1 cellular context compared by ENCODE assay signal in the genomic region with DNA sequence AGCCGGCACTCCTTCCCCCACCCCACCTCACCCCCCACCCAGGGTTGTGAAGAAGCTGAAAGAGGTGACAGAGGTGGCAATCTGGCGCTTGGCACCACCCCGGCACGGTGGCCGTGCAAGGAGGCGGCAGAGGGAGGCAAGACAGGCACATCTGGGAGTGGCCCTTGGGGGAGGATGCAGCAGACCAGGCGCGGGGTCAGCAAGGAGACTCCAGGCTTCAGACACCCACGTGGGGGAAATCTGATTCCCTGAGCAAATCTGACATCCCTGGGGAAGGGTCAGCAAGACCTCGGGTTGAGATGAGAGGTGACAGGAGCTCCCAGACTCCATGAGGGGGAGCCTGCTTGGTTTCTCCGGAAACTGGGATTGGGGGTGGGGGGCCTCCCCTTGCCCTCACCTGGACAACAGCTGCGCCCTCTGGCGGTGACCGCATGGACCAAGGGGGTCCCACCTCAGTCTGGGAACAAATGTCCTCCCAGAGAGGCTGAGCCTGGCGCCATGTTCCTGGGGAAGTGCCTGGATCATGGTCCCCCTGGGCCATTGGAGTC.
TF ChIP-seq lines count a peak whose summit lies in the region.

No MANE protein-coding gene starts in this region.

TF ChIP-seq in HepG2, 621 proteins besides CTCF, POLR2A, EP300 and RAD21 (continued from another document and continues in another):
- TF ChIP-seq ZNF850 (CRISPR knock-in tag; conservative IDR thresholded peaks at IDR 0.05) (no peak), PRMT3 (CRISPR knock-in tag; IDR thresholded peaks at IDR 0.05; ENCODE audit: borderline replicate concordance, low read depth) (no peak), CENPBD1 (CRISPR knock-in tag; IDR thresholded peaks at IDR 0.05; ENCODE audit: borderline replicate concordance, low read depth) (no peak), MTF1 (CRISPR knock-in tag; IDR thresholded peaks at IDR 0.05) (no peak), ATF7 (IDR thresholded peaks at IDR 0.05) (no peak), ATF7 (CRISPR knock-in tag; IDR thresholded peaks at IDR 0.05) (no peak), ETV5 (CRISPR knock-in tag; IDR thresholded peaks at IDR 0.05; ENCODE audit: borderline replicate concordance) (peak; percentile 71; the same call in 1 of the 2 replicates), BCL6 (CRISPR knock-in tag; IDR thresholded peaks at IDR 0.05) (no peak), TAF1 (CRISPR knock-in tag; IDR thresholded peaks at IDR 0.05) (peak; percentile 7; the same call in 1 of the 2 replicates), HNRNPH1 (optimal IDR thresholded peaks at IDR 0.05; ENCODE audit: low read depth, low read length) (no peak), CENPT (CRISPR knock-in tag; IDR thresholded peaks at IDR 0.05; ENCODE audit: low read depth) (no peak), ZSCAN9 (CRISPR knock-in tag; IDR thresholded peaks at IDR 0.05; ENCODE audit: borderline replicate concordance) (no peak), ZNF317 (CRISPR knock-in tag; IDR thresholded peaks at IDR 0.05) (no peak), SRF (IDR thresholded peaks at IDR 0.05; ENCODE audit: low read depth, low read length) (no peak), YY1 (IDR thresholded peaks at IDR 0.05; ENCODE audit: insufficient read depth, insufficient replicate concordance, low read depth, low read length) (peak; percentile 23), ZNF263 (CRISPR knock-in tag; IDR thresholded peaks at IDR 0.05) (no peak), KMT2B (CRISPR knock-in tag; IDR thresholded peaks at IDR 0.05) (0 out of 2 replicates have a peak, but pooled peaks have one; percentile 23), ZNF510 (CRISPR knock-in tag; IDR thresholded peaks at IDR 0.05; ENCODE audit: low read depth) (no peak), SSRP1 (CRISPR knock-in tag; IDR thresholded peaks at IDR 0.05) (no peak), CEBPB (IDR thresholded peaks at IDR 0.05; ENCODE audit: borderline replicate concordance, low read depth, low read length) (no peak), SP5 (CRISPR knock-in tag; IDR thresholded peaks at IDR 0.05; ENCODE audit: borderline replicate concordance, low read depth) (no peak), RFX5 (IDR thresholded peaks at IDR 0.05; ENCODE audit: low read depth, low read length) (no peak), RXRA (CRISPR knock-in tag; IDR thresholded peaks at IDR 0.05) (no peak), THYN1 (CRISPR knock-in tag; IDR thresholded peaks at IDR 0.05; ENCODE audit: borderline replicate concordance, low read depth) (no peak), PTBP1 (IDR thresholded peaks at IDR 0.05; ENCODE audit: low read depth, low read length, poor library complexity, severe bottlenecking) (no peak), JUN (CRISPR knock-in tag; IDR thresholded peaks at IDR 0.05) (no peak), POLR2G (IDR thresholded peaks at IDR 0.05; ENCODE audit: low read depth, low read length) (no peak), BRD4 (CRISPR knock-in tag; IDR thresholded peaks at IDR 0.05) (no peak), ELF1 (CRISPR knock-in tag; IDR thresholded peaks at IDR 0.05) (0 out of 2 replicates have a peak, but pooled peaks have one; percentile 32), ZNF121 (CRISPR knock-in tag; IDR thresholded peaks at IDR 0.05) (no peak), RARG (CRISPR knock-in tag; IDR thresholded peaks at IDR 0.05; ENCODE audit: low read depth) (no peak), POLR2AphosphoS2 (IDR thresholded peaks at IDR 0.05; ENCODE audit: low read depth, low read length) (no peak), SCMH1 (CRISPR knock-in tag; IDR thresholded peaks at IDR 0.05; ENCODE audit: borderline replicate concordance) (no peak), ZNF331 (CRISPR knock-in tag; IDR thresholded peaks at IDR 0.05) (0 out of 2 replicates have a peak, but pooled peaks have one; percentile 31), SAFB2 (CRISPR knock-in tag; IDR thresholded peaks at IDR 0.05; ENCODE audit: borderline replicate concordance, low read depth) (no peak), EZH2 (conservative IDR thresholded peaks at IDR 0.05; ENCODE audit: low read depth, low read length) (no peak), ZKSCAN5 (CRISPR knock-in tag; IDR thresholded peaks at IDR 0.05) (no peak), KLF11 (CRISPR knock-in tag; IDR thresholded peaks at IDR 0.05) (no peak), U2AF1 (optimal IDR thresholded peaks at IDR 0.05; ENCODE audit: low read depth, low read length) (no peak), ZNF34 (CRISPR knock-in tag; IDR thresholded peaks at IDR 0.05; ENCODE audit: borderline replicate concordance) (no peak), SP4 (CRISPR knock-in tag; IDR thresholded peaks at IDR 0.05) (0 out of 2 replicates have a peak, but pooled peaks have one; percentile 28), ZZZ3 (CRISPR knock-in tag; IDR thresholded peaks at IDR 0.05; ENCODE audit: borderline replicate concordance) (no peak), PATZ1 (CRISPR knock-in tag; IDR thresholded peaks at IDR 0.05) (peak; percentile 96), DMAP1 (CRISPR knock-in tag; IDR thresholded peaks at IDR 0.05) (peak; percentile 31; the same call in 1 of the 2 replicates), ZNF547 (CRISPR knock-in tag; IDR thresholded peaks at IDR 0.05) (0 out of 2 replicates have a peak, but pooled peaks have one; percentile 33)
- TF ChIP-seq, protein P1, sequence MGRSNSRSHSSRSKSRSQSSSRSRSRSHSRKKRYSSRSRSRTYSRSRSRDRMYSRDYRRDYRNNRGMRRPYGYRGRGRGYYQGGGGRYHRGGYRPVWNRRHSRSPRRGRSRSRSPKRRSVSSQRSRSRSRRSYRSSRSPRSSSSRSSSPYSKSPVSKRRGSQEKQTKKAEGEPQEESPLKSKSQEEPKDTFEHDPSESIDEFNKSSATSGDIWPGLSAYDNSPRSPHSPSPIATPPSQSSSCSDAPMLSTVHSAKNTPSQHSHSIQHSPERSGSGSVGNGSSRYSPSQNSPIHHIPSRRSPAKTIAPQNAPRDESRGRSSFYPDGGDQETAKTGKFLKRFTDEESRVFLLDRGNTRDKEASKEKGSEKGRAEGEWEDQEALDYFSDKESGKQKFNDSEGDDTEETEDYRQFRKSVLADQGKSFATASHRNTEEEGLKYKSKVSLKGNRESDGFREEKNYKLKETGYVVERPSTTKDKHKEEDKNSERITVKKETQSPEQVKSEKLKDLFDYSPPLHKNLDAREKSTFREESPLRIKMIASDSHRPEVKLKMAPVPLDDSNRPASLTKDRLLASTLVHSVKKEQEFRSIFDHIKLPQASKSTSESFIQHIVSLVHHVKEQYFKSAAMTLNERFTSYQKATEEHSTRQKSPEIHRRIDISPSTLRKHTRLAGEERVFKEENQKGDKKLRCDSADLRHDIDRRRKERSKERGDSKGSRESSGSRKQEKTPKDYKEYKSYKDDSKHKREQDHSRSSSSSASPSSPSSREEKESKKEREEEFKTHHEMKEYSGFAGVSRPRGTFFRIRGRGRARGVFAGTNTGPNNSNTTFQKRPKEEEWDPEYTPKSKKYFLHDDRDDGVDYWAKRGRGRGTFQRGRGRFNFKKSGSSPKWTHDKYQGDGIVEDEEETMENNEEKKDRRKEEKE (IDR thresholded peaks at IDR 0.05): no peak
- TF ChIP-seq, protein P2, sequence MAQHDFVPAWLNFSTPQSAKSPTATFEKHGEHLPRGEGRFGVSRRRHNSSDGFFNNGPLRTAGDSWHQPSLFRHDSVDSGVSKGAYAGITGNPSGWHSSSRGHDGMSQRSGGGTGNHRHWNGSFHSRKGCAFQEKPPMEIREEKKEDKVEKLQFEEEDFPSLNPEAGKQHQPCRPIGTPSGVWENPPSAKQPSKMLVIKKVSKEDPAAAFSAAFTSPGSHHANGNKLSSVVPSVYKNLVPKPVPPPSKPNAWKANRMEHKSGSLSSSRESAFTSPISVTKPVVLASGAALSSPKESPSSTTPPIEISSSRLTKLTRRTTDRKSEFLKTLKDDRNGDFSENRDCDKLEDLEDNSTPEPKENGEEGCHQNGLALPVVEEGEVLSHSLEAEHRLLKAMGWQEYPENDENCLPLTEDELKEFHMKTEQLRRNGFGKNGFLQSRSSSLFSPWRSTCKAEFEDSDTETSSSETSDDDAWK (CRISPR knock-in tag; IDR thresholded peaks at IDR 0.05): no peak
- TF ChIP-seq, protein P3, sequence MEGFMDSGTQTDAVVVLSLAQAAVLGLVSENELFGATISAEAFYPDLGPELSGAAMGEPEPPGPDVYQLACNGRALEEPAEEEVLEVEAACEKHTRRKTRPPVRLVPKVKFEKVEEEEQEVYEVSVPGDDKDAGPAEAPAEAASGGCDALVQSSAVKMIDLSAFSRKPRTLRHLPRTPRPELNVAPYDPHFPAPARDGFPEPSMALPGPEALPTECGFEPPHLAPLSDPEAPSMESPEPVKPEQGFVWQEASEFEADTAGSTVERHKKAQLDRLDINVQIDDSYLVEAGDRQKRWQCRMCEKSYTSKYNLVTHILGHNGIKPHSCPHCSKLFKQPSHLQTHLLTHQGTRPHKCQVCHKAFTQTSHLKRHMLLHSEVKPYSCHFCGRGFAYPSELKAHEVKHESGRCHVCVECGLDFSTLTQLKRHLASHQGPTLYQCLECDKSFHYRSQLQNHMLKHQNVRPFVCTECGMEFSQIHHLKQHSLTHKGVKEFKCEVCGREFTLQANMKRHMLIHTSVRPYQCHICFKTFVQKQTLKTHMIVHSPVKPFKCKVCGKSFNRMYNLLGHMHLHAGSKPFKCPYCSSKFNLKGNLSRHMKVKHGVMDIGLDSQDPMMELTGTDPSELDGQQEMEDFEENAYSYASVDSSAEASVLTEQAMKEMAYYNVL (CRISPR knock-in tag; IDR thresholded peaks at IDR 0.05; ENCODE audit: borderline replicate concordance): 0 out of 2 replicates have a peak, but pooled peaks have one; percentile 33
- TF ChIP-seq, protein P4, sequence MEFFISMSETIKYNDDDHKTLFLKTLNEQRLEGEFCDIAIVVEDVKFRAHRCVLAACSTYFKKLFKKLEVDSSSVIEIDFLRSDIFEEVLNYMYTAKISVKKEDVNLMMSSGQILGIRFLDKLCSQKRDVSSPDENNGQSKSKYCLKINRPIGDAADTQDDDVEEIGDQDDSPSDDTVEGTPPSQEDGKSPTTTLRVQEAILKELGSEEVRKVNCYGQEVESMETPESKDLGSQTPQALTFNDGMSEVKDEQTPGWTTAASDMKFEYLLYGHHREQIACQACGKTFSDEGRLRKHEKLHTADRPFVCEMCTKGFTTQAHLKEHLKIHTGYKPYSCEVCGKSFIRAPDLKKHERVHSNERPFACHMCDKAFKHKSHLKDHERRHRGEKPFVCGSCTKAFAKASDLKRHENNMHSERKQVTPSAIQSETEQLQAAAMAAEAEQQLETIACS (CRISPR knock-in tag; IDR thresholded peaks at IDR 0.05): no peak
- TF ChIP-seq, protein P5, sequence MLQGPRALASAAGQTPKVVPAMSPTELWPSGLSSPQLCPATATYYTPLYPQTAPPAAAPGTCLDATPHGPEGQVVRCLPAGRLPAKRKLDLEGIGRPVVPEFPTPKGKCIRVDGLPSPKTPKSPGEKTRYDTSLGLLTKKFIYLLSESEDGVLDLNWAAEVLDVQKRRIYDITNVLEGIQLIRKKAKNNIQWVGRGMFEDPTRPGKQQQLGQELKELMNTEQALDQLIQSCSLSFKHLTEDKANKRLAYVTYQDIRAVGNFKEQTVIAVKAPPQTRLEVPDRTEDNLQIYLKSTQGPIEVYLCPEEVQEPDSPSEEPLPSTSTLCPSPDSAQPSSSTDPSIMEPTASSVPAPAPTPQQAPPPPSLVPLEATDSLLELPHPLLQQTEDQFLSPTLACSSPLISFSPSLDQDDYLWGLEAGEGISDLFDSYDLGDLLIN (CRISPR knock-in tag; IDR thresholded peaks at IDR 0.05; ENCODE audit: borderline replicate concordance): no peak
- TF ChIP-seq, protein P6, sequence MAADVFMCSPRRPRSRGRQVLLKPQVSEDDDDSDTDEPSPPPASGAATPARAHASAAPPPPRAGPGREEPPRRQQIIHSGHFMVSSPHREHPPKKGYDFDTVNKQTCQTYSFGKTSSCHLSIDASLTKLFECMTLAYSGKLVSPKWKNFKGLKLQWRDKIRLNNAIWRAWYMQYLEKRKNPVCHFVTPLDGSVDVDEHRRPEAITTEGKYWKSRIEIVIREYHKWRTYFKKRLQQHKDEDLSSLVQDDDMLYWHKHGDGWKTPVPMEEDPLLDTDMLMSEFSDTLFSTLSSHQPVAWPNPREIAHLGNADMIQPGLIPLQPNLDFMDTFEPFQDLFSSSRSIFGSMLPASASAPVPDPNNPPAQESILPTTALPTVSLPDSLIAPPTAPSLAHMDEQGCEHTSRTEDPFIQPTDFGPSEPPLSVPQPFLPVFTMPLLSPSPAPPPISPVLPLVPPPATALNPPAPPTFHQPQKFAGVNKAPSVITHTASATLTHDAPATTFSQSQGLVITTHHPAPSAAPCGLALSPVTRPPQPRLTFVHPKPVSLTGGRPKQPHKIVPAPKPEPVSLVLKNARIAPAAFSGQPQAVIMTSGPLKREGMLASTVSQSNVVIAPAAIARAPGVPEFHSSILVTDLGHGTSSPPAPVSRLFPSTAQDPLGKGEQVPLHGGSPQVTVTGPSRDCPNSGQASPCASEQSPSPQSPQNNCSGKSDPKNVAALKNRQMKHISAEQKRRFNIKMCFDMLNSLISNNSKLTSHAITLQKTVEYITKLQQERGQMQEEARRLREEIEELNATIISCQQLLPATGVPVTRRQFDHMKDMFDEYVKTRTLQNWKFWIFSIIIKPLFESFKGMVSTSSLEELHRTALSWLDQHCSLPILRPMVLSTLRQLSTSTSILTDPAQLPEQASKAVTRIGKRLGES (CRISPR knock-in tag; IDR thresholded peaks at IDR 0.05; ENCODE audit: borderline replicate concordance): no peak
